Comparison of ENCODE assay signal across 31 cellular contexts in genomic region chr12:132637811-132638210, GRCh38. TPM values are rescaled to one million over a fixed set of nuclear protein-coding genes. Genes with fewer than 3 reads are reported as not detected.
"Had no signal": no experiment of that assay in that cellular context is flagged by ENCODE, and none has a peak within 500 bp of the region (broad histone marks: within the 10 kb centered on the region; RNA-seq: fewer than 3 reads in every experiment).

No MANE protein-coding gene starts in this region.

- H3K27me3 Mint-ChIP-seq: activated B cell treated with CpG ODN at 0.5 μM for 24 hours; activated CD4-positive, alpha-beta memory T cell treated with anti-CD3 and anti-CD28 coated beads, Interleukin-2, amount 10 ng/mL, durations not matched to agents 7 days and 5 days; activated CD4-positive, alpha-beta T cell treated with anti-CD3 and anti-CD28 coated beads, Interleukin-2, amount 10 ng/mL, durations not matched to agents 7 days and 5 days; activated naive CD8-positive, alpha-beta T cell treated with anti-CD3 and anti-CD28 coated beads, Interleukin-2, amount 10 ng/mL, durations not matched to agents 7 days and 5 days; activated T-helper 17 cell treated with anti-CD3 and anti-CD28 coated beads, Interleukin-2, amount 50 U/mL, for 72 hours had no signal

- H3K9me3 Mint-ChIP-seq: activated B cell treated with CpG ODN at 0.5 μM for 24 hours; activated CD4-positive, alpha-beta memory T cell treated with anti-CD3 and anti-CD28 coated beads, Interleukin-2, amount 10 ng/mL, durations not matched to agents 7 days and 5 days; activated CD4-positive, alpha-beta T cell treated with anti-CD3 and anti-CD28 coated beads, Interleukin-2, amount 10 ng/mL, durations not matched to agents 7 days and 5 days; activated naive CD8-positive, alpha-beta T cell treated with anti-CD3 and anti-CD28 coated beads, Interleukin-2, amount 10 ng/mL, durations not matched to agents 7 days and 5 days; activated T-helper 17 cell treated with anti-CD3 and anti-CD28 coated beads, Interleukin-2, amount 50 U/mL, for 72 hours had no signal

- FAIRE-seq: TTC549 had no signal

- H3K27ac ChIP-seq: breast epithelium had no signal

- H3K4me3 ChIP-seq: breast epithelium had no signal

- H3K27me3 ChIP-seq: breast epithelium had no signal

- H3K4me3 Mint-ChIP-seq: activated B cell treated with CpG ODN at 0.5 μM for 24 hours; activated CD4-positive, alpha-beta memory T cell treated with anti-CD3 and anti-CD28 coated beads, Interleukin-2, amount 10 ng/mL, durations not matched to agents 7 days and 5 days; activated CD4-positive, alpha-beta T cell treated with anti-CD3 and anti-CD28 coated beads, Interleukin-2, amount 10 ng/mL, durations not matched to agents 7 days and 5 days; activated naive CD8-positive, alpha-beta T cell treated with anti-CD3 and anti-CD28 coated beads, Interleukin-2, amount 10 ng/mL, durations not matched to agents 7 days and 5 days; activated T-helper 17 cell treated with anti-CD3 and anti-CD28 coated beads, Interleukin-2, amount 50 U/mL, for 72 hours had no signal

- H3K4me1 ChIP-seq: breast epithelium had no signal

- H3K9me3 ChIP-seq: breast epithelium had no signal

- DNase-seq: activated B cell treated with CpG ODN at 0.5 μM for 24 hours; activated CD4-positive, alpha-beta memory T cell treated with anti-CD3 and anti-CD28 coated beads, Interleukin-2, amount 10 ng/mL, durations not matched to agents 7 days and 5 days; activated CD4-positive, alpha-beta T cell treated with anti-CD3 and anti-CD28 coated beads for 1 hour; activated CD4-positive, alpha-beta T cell treated with anti-CD3 and anti-CD28 coated beads, Interleukin-2, amount 10 ng/mL, durations not matched to agents 7 days and 5 days; activated gamma-delta T cell; activated naive CD4-positive, alpha-beta T cell treated with anti-CD3 and anti-CD28 coated beads, Interleukin-2, amount 50 U/mL, for 16 hours; activated naive CD8-positive, alpha-beta T cell treated with anti-CD3 and anti-CD28 coated beads, Interleukin-2, amount 10 ng/mL, durations not matched to agents 7 days and 5 days; activated T-cell treated with anti-CD3 and anti-CD28 coated beads for 4 hours; activated T-cell treated with anti-CD3 and anti-CD28 coated beads, Interleukin-2, amount 50 U/mL, for 48 hours; caudate nucleus; KG1; NCI-H1092; NCI-H1436; NCI-H1694 treated with DMSO at 0.1 percent for 48 hours; NCI-H2029 treated with DMSO at 0.1 percent for 48 hours; NCI-H345; NCI-H510A; NCI-H526 treated with DMSO at 0.1 percent for 48 hours; NCI-H82; SIG-M5; T-helper 2 cell; T1000 had no signal

- H3K27ac Mint-ChIP-seq: activated B cell treated with CpG ODN at 0.5 μM for 24 hours; activated CD4-positive, alpha-beta memory T cell treated with anti-CD3 and anti-CD28 coated beads, Interleukin-2, amount 10 ng/mL, durations not matched to agents 7 days and 5 days; activated naive CD8-positive, alpha-beta T cell treated with anti-CD3 and anti-CD28 coated beads, Interleukin-2, amount 10 ng/mL, durations not matched to agents 7 days and 5 days; activated T-helper 17 cell treated with anti-CD3 and anti-CD28 coated beads, Interleukin-2, amount 50 U/mL, for 72 hours had no signal

- H3K4me1 Mint-ChIP-seq: activated T-helper 17 cell treated with anti-CD3 and anti-CD28 coated beads, Interleukin-2, amount 50 U/mL, for 72 hours had no signal

RNA-seq across cellular contexts. Expression of gene P2RX2, which starts 19.2 kb away (rescaled TPM):
- total RNA-seq: activated B cell treated with CpG ODN at 0.5 μM for 24 hours; activated CD4-positive, alpha-beta memory T cell treated with anti-CD3 and anti-CD28 coated beads, Interleukin-2, amount 10 ng/mL, durations not matched to agents 7 days and 5 days; activated CD4-positive, alpha-beta T cell treated with anti-CD3 and anti-CD28 coated beads, Interleukin-2, amount 10 ng/mL, durations not matched to agents 7 days and 5 days; activated CD8-positive, alpha-beta memory T cell treated with anti-CD3 and anti-CD28 coated beads for 36 hours; activated naive CD8-positive, alpha-beta T cell treated with anti-CD3 and anti-CD28 coated beads, Interleukin-2, amount 10 ng/mL, durations not matched to agents 7 days and 5 days; activated T-helper 17 cell treated with anti-CD3 and anti-CD28 coated beads, Interleukin-2, amount 50 U/mL, for 72 hours; LHCN-M2; MCF 10A; OCI-LY7; RPMI7951 had no signal
- polyA plus RNA-seq: aorta had no signal

RNA-seq across cellular contexts. Expression of gene LRCOL1, which starts 27.4 kb away (rescaled TPM):
- total RNA-seq: activated B cell treated with CpG ODN at 0.5 μM for 24 hours; activated CD4-positive, alpha-beta memory T cell treated with anti-CD3 and anti-CD28 coated beads, Interleukin-2, amount 10 ng/mL, durations not matched to agents 7 days and 5 days; activated CD4-positive, alpha-beta T cell treated with anti-CD3 and anti-CD28 coated beads, Interleukin-2, amount 10 ng/mL, durations not matched to agents 7 days and 5 days; activated CD8-positive, alpha-beta memory T cell treated with anti-CD3 and anti-CD28 coated beads for 36 hours; activated naive CD8-positive, alpha-beta T cell treated with anti-CD3 and anti-CD28 coated beads, Interleukin-2, amount 10 ng/mL, durations not matched to agents 7 days and 5 days; activated T-helper 17 cell treated with anti-CD3 and anti-CD28 coated beads, Interleukin-2, amount 50 U/mL, for 72 hours; LHCN-M2; MCF 10A; OCI-LY7; RPMI7951 had no signal
